Comparison of ENCODE assay signal across 10 cellular contexts in the genomic region with DNA sequence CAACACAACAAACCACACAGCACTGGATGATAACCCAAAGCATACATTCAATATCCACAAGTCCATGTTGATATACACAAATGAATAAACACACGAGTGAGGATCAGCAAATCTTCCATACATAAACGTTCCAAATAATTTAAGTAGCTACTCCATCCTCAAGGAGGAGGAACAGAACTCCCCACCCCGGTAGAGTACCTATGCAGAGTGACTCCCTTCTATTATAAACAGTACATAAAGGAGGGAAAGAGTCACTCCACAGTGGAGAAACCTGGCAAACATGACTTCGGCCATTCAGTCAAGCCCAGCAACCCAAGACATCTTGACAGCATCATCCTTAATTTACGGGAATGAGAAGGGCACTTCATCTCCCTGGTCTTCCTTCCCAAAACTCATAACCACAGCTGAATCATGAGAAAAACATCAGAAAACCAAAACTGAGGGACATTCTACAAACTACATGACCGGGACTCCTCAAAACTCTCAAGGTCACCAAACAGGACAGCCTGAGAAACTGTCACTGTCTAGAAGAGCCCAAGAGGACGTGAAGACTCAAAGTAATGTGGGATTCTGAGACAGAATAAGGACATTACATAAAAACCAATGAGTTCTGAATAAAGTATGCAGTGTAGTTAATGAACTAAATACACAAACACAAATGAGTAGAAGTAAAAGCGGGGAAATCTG. TPM values are rescaled to one million over a fixed set of nuclear protein-coding genes. Genes with fewer than 3 reads are reported as not detected.
DNase-seq lines count a peak whose midpoint lies in the region; ATAC-seq and TF ChIP-seq lines count a peak whose summit lies in the region.
"Had no signal": no experiment of that assay in that cellular context is flagged by ENCODE, and none has a peak within 500 bp of the region (broad histone marks: within the 10 kb centered on the region; RNA-seq: fewer than 3 reads in every experiment).

No MANE protein-coding gene starts in this region.

- no peaks in the 10 kb centered on the region for H3K9me3 Mint-ChIP-seq in activated T-cell treated with anti-CD3 and anti-CD28 coated beads, Interleukin-2, amount 50 U/mL, for 24 hours
- H3K9me3 Mint-ChIP-seq in activated T-cell treated with anti-CD3 and anti-CD28 coated beads, Interleukin-2, amount 50 U/mL, for 4 hours = no peaks in the 10 kb centered on the region

- peaks cover 80% of the 10 kb centered on the region for H3K36me3 Mint-ChIP-seq in activated T-cell treated with anti-CD3 and anti-CD28 coated beads, Interleukin-2, amount 50 U/mL, for 24 hours (ENCODE audit: low read depth)
- peaks cover 13% of the 10 kb centered on the region for H3K36me3 Mint-ChIP-seq in activated T-cell treated with anti-CD3 and anti-CD28 coated beads, Interleukin-2, amount 50 U/mL, for 4 hours (ENCODE audit: insufficient read depth)
- peaks cover 2% of the 10 kb centered on the region for H3K36me3 Mint-ChIP-seq in T-helper 17 cell (ENCODE audit: low read depth)

- H2AFZ ChIP-seq in fibroblast of lung (ENCODE audit: low read length) = no peak overlapping the region

- peak overlapping the region in 2 of 4 experiments; percentile 5 to 8 for H3K4me3 ChIP-seq in fibroblast of lung (replicated peaks in 1 of 4; ENCODE audit: control extremely low read depth in 1 of 4, insufficient read depth in 1 of 4, low read depth in 3 of 4, low read length in 4 of 4)

- ATAC-seq in activated T-cell treated with anti-CD3 and anti-CD28 coated beads, Interleukin-2, amount 50 U/mL, for 4 hours = no peak
- ATAC-seq in T-helper 17 cell = no peak
- ATAC-seq in GM18909 (IDR thresholded peaks at IDR 0.05; ENCODE audit: poor library complexity, unreplicated experiment) = no peak

- H3K27ac Mint-ChIP-seq in activated T-cell treated with anti-CD3 and anti-CD28 coated beads, Interleukin-2, amount 50 U/mL, for 24 hours = peak overlapping the region; percentile 70
- peak overlapping the region; percentile 49 for H3K27ac Mint-ChIP-seq in T-helper 17 cell

- no peak overlapping the region for H3K4me3 Mint-ChIP-seq in activated T-cell treated with anti-CD3 and anti-CD28 coated beads, Interleukin-2, amount 50 U/mL, for 24 hours
- no peak overlapping the region for H3K4me3 Mint-ChIP-seq in activated T-cell treated with anti-CD3 and anti-CD28 coated beads, Interleukin-2, amount 50 U/mL, for 4 hours
- H3K4me3 Mint-ChIP-seq in T-helper 17 cell = no peak overlapping the region

- H3K36me3 ChIP-seq in fibroblast of lung (ENCODE audit: control insufficient read depth, insufficient read depth, low read length) = peaks cover 3% of the 10 kb centered on the region

- no peaks in the 10 kb centered on the region for H3K27me3 Mint-ChIP-seq in activated T-cell treated with anti-CD3 and anti-CD28 coated beads, Interleukin-2, amount 50 U/mL, for 24 hours
- no peaks in the 10 kb centered on the region for H3K27me3 Mint-ChIP-seq in activated T-cell treated with anti-CD3 and anti-CD28 coated beads, Interleukin-2, amount 50 U/mL, for 4 hours (ENCODE audit: low read depth)
- no peaks in the 10 kb centered on the region for H3K27me3 Mint-ChIP-seq in T-helper 17 cell

- no peaks in the 10 kb centered on the region for H3K27me3 ChIP-seq in fibroblast of lung (ENCODE audit: control insufficient read depth, insufficient read depth, low read length)

- H3K4me1 ChIP-seq in fibroblast of lung (ENCODE audit: control insufficient read depth, extremely low read depth, insufficient read depth, low read length) = peaks cover 22% of the 10 kb centered on the region

- H3K9ac ChIP-seq in fibroblast of lung (ENCODE audit: insufficient read depth, low read length) = no peak overlapping the region

- H3K4me1 Mint-ChIP-seq in activated T-cell treated with anti-CD3 and anti-CD28 coated beads, Interleukin-2, amount 50 U/mL, for 24 hours (ENCODE audit: low read depth) = peaks cover 73% of the 10 kb centered on the region
- peaks cover 75% of the 10 kb centered on the region for H3K4me1 Mint-ChIP-seq in activated T-cell treated with anti-CD3 and anti-CD28 coated beads, Interleukin-2, amount 50 U/mL, for 4 hours (ENCODE audit: low read depth)
- peaks cover 53% of the 10 kb centered on the region for H3K4me1 Mint-ChIP-seq in T-helper 17 cell

- H3K4me2 ChIP-seq in fibroblast of lung (ENCODE audit: extremely low read depth, insufficient read depth, low read length) = peak overlapping the region; percentile 41

- H3K27ac ChIP-seq in fibroblast of lung (ENCODE audit: insufficient read depth, low read length) (peak overlapping the region; percentile 2), substantia nigra (ENCODE audit: low read depth, low read length, poor library complexity, severe bottlenecking) (peak overlapping the region; percentile 1)
- H3K27ac ChIP-seq: VCaP had no signal

- H3K79me2 ChIP-seq in fibroblast of lung (ENCODE audit: control insufficient read depth, insufficient read depth, low read length) = peaks cover 97% of the 10 kb centered on the region

- H3K9me3 ChIP-seq in T-helper 17 cell (ENCODE audit: control insufficient read depth, low read length, poor library complexity, severe bottlenecking) (no peaks in the 10 kb centered on the region), fibroblast of lung (ENCODE audit: control insufficient read depth, insufficient read depth, low read depth, low read length) (no peaks in the 10 kb centered on the region)

- H4K20me1 ChIP-seq in fibroblast of lung (ENCODE audit: control insufficient read depth, extremely low read depth, insufficient read depth, low read length) = peaks cover 26% of the 10 kb centered on the region

- TF ChIP-seq CTCF in fibroblast of lung (conservative IDR thresholded peaks at IDR 0.05 in 1 of 2, IDR thresholded peaks at IDR 0.05 in 1 of 2; ENCODE audit: low read depth in 1 of 2, low read length in 2 of 2) = no peak

- DNase-seq in activated T-cell treated with anti-CD3 and anti-CD28 coated beads, Interleukin-2, amount 50 U/mL, for 24 hours = no peak
- no peak for DNase-seq in activated T-cell treated with anti-CD3 and anti-CD28 coated beads, Interleukin-2, amount 50 U/mL, for 4 hours
- DNase-seq in T-helper 17 cell = no peak
- no peak for DNase-seq in fibroblast of lung (ENCODE audit: low read depth in 2 of 2)
- no peak for DNase-seq in substantia nigra (lab: John Stamatoyannopoulos, UW)
- no peak for DNase-seq in KG1 (lab: John Stamatoyannopoulos, UW)
- DNase-seq in activated gamma-delta T cell treated with Interleukin-2 at 50 U/mL for 16 hours = no peak
- DNase-seq: RPMI8226 had no signal

RNA-seq across cellular contexts. Expression of gene USP22, which starts 5.6 kb away (rescaled TPM):
- 100 to 1,000 TPM; 112 to 125 (median 124) TPM for total RNA-seq in activated T-cell treated with anti-CD3 and anti-CD28 coated beads, Interleukin-2, amount 50 U/mL, for 4 hours
- total RNA-seq in T-helper 17 cell (100 to 1,000 TPM; 158 to 177 TPM), fibroblast of lung (178 and 235 TPM in 2 replicates)
- polyA plus RNA-seq in fibroblast of lung = 235 and 314 TPM in 2 replicates
- 106 and 125 TPM in 2 replicates for polyA plus RNA-seq in fibroblast of lung (2012)
- 1,152 and 1,309 TPM in 2 replicates for polyA minus RNA-seq in fibroblast of lung (ENCODE audit: low replicate concordance)
